ENCODE assay signal across 27 cellular contexts in genomic region chrX:43728002-43728401, GRCh38.
"Had no signal": no experiment of that assay in that cellular context is flagged by ENCODE, and none has a peak within 500 bp of the region (broad histone marks: within the 10 kb centered on the region; RNA-seq: fewer than 3 reads in every experiment).

No MANE protein-coding gene starts in this region.

- H3K9me3 Mint-ChIP-seq: activated naive CD8-positive, alpha-beta T cell treated with anti-CD3 and anti-CD28 coated beads, Interleukin-2, amount 10 ng/mL, durations not matched to agents 7 days and 5 days had no signal

- H3K4me1 Mint-ChIP-seq: activated T-helper 17 cell treated with anti-CD3 and anti-CD28 coated beads, Interleukin-2, amount 50 U/mL, for 72 hours; WTC11 had no signal

- H3K4me3 ChIP-seq: body of pancreas, SJSA1 had no signal

- H3K27me3 ChIP-seq: body of pancreas, SJSA1 had no signal

- H3K36me3 ChIP-seq: SJSA1 had no signal

- H3K36me3 Mint-ChIP-seq: activated naive CD8-positive, alpha-beta T cell treated with anti-CD3 and anti-CD28 coated beads, Interleukin-2, amount 10 ng/mL, durations not matched to agents 7 days and 5 days; WTC11 had no signal

- H3K4me1 ChIP-seq: body of pancreas, SJSA1 had no signal

- H3K9me3 ChIP-seq: body of pancreas, SJSA1 had no signal

- H3K27me3 Mint-ChIP-seq: activated T-helper 17 cell treated with anti-CD3 and anti-CD28 coated beads, Interleukin-2, amount 50 U/mL, for 72 hours had no signal

- H3K27ac Mint-ChIP-seq: activated naive CD8-positive, alpha-beta T cell treated with anti-CD3 and anti-CD28 coated beads, Interleukin-2, amount 10 ng/mL, durations not matched to agents 7 days and 5 days; activated T-helper 17 cell treated with anti-CD3 and anti-CD28 coated beads, Interleukin-2, amount 50 U/mL, for 72 hours; WTC11 had no signal

- H3K4me3 Mint-ChIP-seq: activated naive CD8-positive, alpha-beta T cell treated with anti-CD3 and anti-CD28 coated beads, Interleukin-2, amount 10 ng/mL, durations not matched to agents 7 days and 5 days; activated T-helper 17 cell treated with anti-CD3 and anti-CD28 coated beads, Interleukin-2, amount 50 U/mL, for 72 hours; WTC11 had no signal

- ATAC-seq: activated T-helper 17 cell treated with anti-CD3 and anti-CD28 coated beads, Interleukin-2, amount 50 U/mL, for 72 hours; body of pancreas; PC-3; SK-N-SH treated with all-trans-retinoic acid at 6 μM for 48 hours; WTC11 had no signal

- DNase-seq: activated CD4-positive, alpha-beta T cell treated with anti-CD3 and anti-CD28 coated beads for 48 hours; activated CD4-positive, alpha-beta T cell treated with anti-CD3 and anti-CD28 coated beads, Interleukin-2, amount 50 U/mL, for 4 hours; activated CD4-positive, CD25-positive, alpha-beta regulatory T cell treated with anti-CD3 and anti-CD28 coated beads, Interleukin-2, amount 50 U/mL, for 72 hours; activated CD8-positive, alpha-beta memory T cell treated with anti-CD3 and anti-CD28 coated beads for 24 hours; activated gamma-delta T cell treated with Interleukin-2 at 50 U/mL for 16 hours; activated naive CD4-positive, alpha-beta T cell treated with anti-CD3 and anti-CD28 coated beads, Interleukin-2, amount 50 U/mL, for 16 hours; activated naive CD8-positive, alpha-beta T cell treated with anti-CD3 and anti-CD28 coated beads, Interleukin-2, amount 10 ng/mL, durations not matched to agents 7 days and 5 days; activated T-cell treated with anti-CD3 and anti-CD28 coated beads for 4 hours; activated T-cell treated with anti-CD3 and anti-CD28 coated beads, Interleukin-2, amount 50 U/mL, for 48 hours; aorta; body of pancreas; central memory CD4-positive, alpha-beta T cell; Karpas-422; NCI-H1105 treated with DMSO at 0.1 percent for 48 hours; NCI-H1436 treated with DMSO at 0.1 percent for 48 hours; NCI-H1930; NCI-H2171; NCI-H2227 treated with DMSO at 0.1 percent for 48 hours; NCI-H526; NCI-H82; NK-92 treated with Interleukin-12 subunit alpha and Interleukin-12 subunit beta, amount 100 ng/mL, for 24 hours; PC-3; SW 1271 had no signal

- H3K27ac ChIP-seq: body of pancreas, SJSA1 had no signal
